9 cellular contexts compared by ENCODE assay signal in genomic region chr1:159011701-159012100, GRCh38. TPM values are rescaled to one million over a fixed set of nuclear protein-coding genes. Genes with fewer than 3 reads are reported as not detected.
DNase-seq lines count a peak whose midpoint lies in the region; ATAC-seq and TF ChIP-seq lines count a peak whose summit lies in the region.
"Had no signal": no experiment of that assay in that cellular context is flagged by ENCODE, and none has a peak within 500 bp of the region (broad histone marks: within the 10 kb centered on the region; RNA-seq: fewer than 3 reads in every experiment).

No MANE protein-coding gene starts in this region.

- peak overlapping the region; percentile 73 for H3K4me2 ChIP-seq in hepatocyte

- no peak for TF ChIP-seq POLR2A in thyroid gland (IDR thresholded peaks at IDR 0.05)

- no peaks in the 10 kb centered on the region for H3K9me2 ChIP-seq in hepatocyte (replicated peaks; ENCODE audit: insufficient read depth)

- H3K27ac ChIP-seq in hepatocyte (no peak overlapping the region), thyroid gland (peak overlapping the region in 2 of 3 donors; percentile 82 to 85)

- H3K4me3 ChIP-seq in hepatocyte (peak overlapping the region; percentile 32), thyroid gland (replicated peaks in 1 of 3) (no peak overlapping the region)

- H3K27ac Mint-ChIP-seq in activated T-helper 1 cell treated with anti-CD3 and anti-CD28 coated beads, Interleukin-12 subunit alpha, Interleukin-12 subunit beta, Interleukin-2, Interleukin-4 antibody, amounts not matched to agents 30 ng/mL and 10 ng/mL and 1 ng/mL, durations not matched to agents 14 hours and 24 hours and 36 hours, result peak overlapping the region; percentile 99

- no peak for ATAC-seq in activated T-cell treated with anti-CD3 and anti-CD28 coated beads, Interleukin-2, amount 50 U/mL, for 4 hours
- ATAC-seq in GM21619 (IDR thresholded peaks at IDR 0.05; ENCODE audit: unreplicated experiment), result no peak

- peaks cover 47% of the 10 kb centered on the region for H3K36me3 Mint-ChIP-seq in activated T-cell treated with anti-CD3 and anti-CD28 coated beads, Interleukin-2, amount 50 U/mL, for 4 hours (ENCODE audit: insufficient read depth)
- H3K36me3 Mint-ChIP-seq in activated T-helper 1 cell treated with anti-CD3 and anti-CD28 coated beads, Interleukin-12 subunit alpha, Interleukin-12 subunit beta, Interleukin-2, Interleukin-4 antibody, amounts not matched to agents 30 ng/mL and 10 ng/mL and 1 ng/mL, durations not matched to agents 14 hours and 24 hours and 36 hours (ENCODE audit: low read depth), result peaks cover 59% of the 10 kb centered on the region

- no peak overlapping the region for H2AFZ ChIP-seq in hepatocyte

- DNase-seq in activated T-cell treated with anti-CD3 and anti-CD28 coated beads, Interleukin-2, amount 50 U/mL, for 4 hours, result no peak
- no peak for DNase-seq in activated T-cell treated with anti-CD3 and anti-CD28 coated beads for 4 hours
- DNase-seq in activated T-helper 1 cell treated with anti-CD3 and anti-CD28 coated beads, Interleukin-12 subunit alpha, Interleukin-12 subunit beta, Interleukin-2, Interleukin-4 antibody, amounts not matched to agents 30 ng/mL and 10 ng/mL and 1 ng/mL, durations not matched to agents 14 hours and 24 hours and 36 hours (ENCODE audit: low spot score), result no peak
- no peak for DNase-seq in hepatocyte (ENCODE audit: low spot score)
- no peak for DNase-seq in thyroid gland
- no peak for DNase-seq in kidney tubule cell (ENCODE audit: low spot score)
- DNase-seq in EL, result no peak
- DNase-seq: hippocampal formation had no signal

- H3K9me3 ChIP-seq in hepatocyte (ENCODE audit: low read depth) (no peaks in the 10 kb centered on the region), thyroid gland (no peaks in the 10 kb centered on the region)

- no peaks in the 10 kb centered on the region for H3K9me3 Mint-ChIP-seq in activated T-cell treated with anti-CD3 and anti-CD28 coated beads, Interleukin-2, amount 50 U/mL, for 4 hours
- H3K9me3 Mint-ChIP-seq in activated T-helper 1 cell treated with anti-CD3 and anti-CD28 coated beads, Interleukin-12 subunit alpha, Interleukin-12 subunit beta, Interleukin-2, Interleukin-4 antibody, amounts not matched to agents 30 ng/mL and 10 ng/mL and 1 ng/mL, durations not matched to agents 14 hours and 24 hours and 36 hours, result peaks cover 8% of the 10 kb centered on the region

- TF ChIP-seq CTCF in hepatocyte (IDR thresholded peaks at IDR 0.05; ENCODE audit: poor library complexity), result no peak
- TF ChIP-seq CTCF in thyroid gland (IDR thresholded peaks at IDR 0.05), result no peak

- H3K4me3 Mint-ChIP-seq in activated T-cell treated with anti-CD3 and anti-CD28 coated beads, Interleukin-2, amount 50 U/mL, for 4 hours, result peak overlapping the region; percentile 83
- H3K4me3 Mint-ChIP-seq in activated T-helper 1 cell treated with anti-CD3 and anti-CD28 coated beads, Interleukin-12 subunit alpha, Interleukin-12 subunit beta, Interleukin-2, Interleukin-4 antibody, amounts not matched to agents 30 ng/mL and 10 ng/mL and 1 ng/mL, durations not matched to agents 14 hours and 24 hours and 36 hours, result peak overlapping the region; percentile 91

- H3K27me3 ChIP-seq in hepatocyte (no peaks in the 10 kb centered on the region), thyroid gland (no peaks in the 10 kb centered on the region)

- intact Hi-C loops in activated T-helper 1 cell treated with anti-CD3 and anti-CD28 coated beads, Interleukin-12 subunit alpha, Interleukin-12 subunit beta, Interleukin-2, Interleukin-4 antibody, amounts not matched to agents 30 ng/mL and 10 ng/mL and 1 ng/mL, durations not matched to agents 14 hours and 24 hours and 36 hours (cut with micrococcal nuclease), result loop anchor here (5.0 to 10.0 kb wide), 2 partner anchors 867 to 911 kb away; no protein-coding TSS in a partner anchor
- intact Hi-C loops in thyroid gland (cut with DNase I), result no loop called here

- H4K20me1 ChIP-seq in hepatocyte (ENCODE audit: insufficient read depth, poor library complexity, severe bottlenecking), result no peaks in the 10 kb centered on the region

- H3K36me3 ChIP-seq in hepatocyte (replicated peaks; ENCODE audit: insufficient read depth, low read depth) (no peaks in the 10 kb centered on the region), thyroid gland (peaks cover 0 to 11% of the 10 kb centered on the region in 2 donors)

- H3K79me2 ChIP-seq in hepatocyte, result peaks cover 47% of the 10 kb centered on the region

- peaks cover 56% of the 10 kb centered on the region for H3K4me1 Mint-ChIP-seq in activated T-cell treated with anti-CD3 and anti-CD28 coated beads, Interleukin-2, amount 50 U/mL, for 4 hours (ENCODE audit: low read depth)
- peaks cover 64% of the 10 kb centered on the region for H3K4me1 Mint-ChIP-seq in activated T-helper 1 cell treated with anti-CD3 and anti-CD28 coated beads, Interleukin-12 subunit alpha, Interleukin-12 subunit beta, Interleukin-2, Interleukin-4 antibody, amounts not matched to agents 30 ng/mL and 10 ng/mL and 1 ng/mL, durations not matched to agents 14 hours and 24 hours and 36 hours (ENCODE audit: low read depth)

- no peaks in the 10 kb centered on the region for H3K27me3 Mint-ChIP-seq in activated T-cell treated with anti-CD3 and anti-CD28 coated beads, Interleukin-2, amount 50 U/mL, for 4 hours (ENCODE audit: low read depth)
- no peaks in the 10 kb centered on the region for H3K27me3 Mint-ChIP-seq in activated T-helper 1 cell treated with anti-CD3 and anti-CD28 coated beads, Interleukin-12 subunit alpha, Interleukin-12 subunit beta, Interleukin-2, Interleukin-4 antibody, amounts not matched to agents 30 ng/mL and 10 ng/mL and 1 ng/mL, durations not matched to agents 14 hours and 24 hours and 36 hours (ENCODE audit: insufficient read depth)

- peaks cover 25% of the 10 kb centered on the region for H3K4me1 ChIP-seq in hepatocyte (ENCODE audit: insufficient read depth)
- peaks cover 4 to 8% of the 10 kb centered on the region in 2 donors for H3K4me1 ChIP-seq in thyroid gland

RNA-seq across cellular contexts. Expression of gene IFI16, which starts 2.0 kb away (rescaled TPM):
- total RNA-seq in activated T-cell treated with anti-CD3 and anti-CD28 coated beads, Interleukin-2, amount 50 U/mL, for 4 hours, result 100 to 1,000 TPM; 186 to 199 (median 196) TPM
- total RNA-seq in activated T-helper 1 cell treated with anti-CD3 and anti-CD28 coated beads, Interleukin-12 subunit alpha, Interleukin-12 subunit beta, Interleukin-2, Interleukin-4 antibody, amounts not matched to agents 30 ng/mL and 10 ng/mL and 1 ng/mL, durations not matched to agents 14 hours and 24 hours and 36 hours, result 223 and 232 TPM in 2 replicates
- total RNA-seq in hepatocyte (22.2 and 25.1 TPM in 2 replicates), thyroid gland (100 to 1,000 TPM in 1 of 4 donors, 10 to 100 TPM in 3; 29.8 to 110 (median 49.5) TPM)
- 31.8 and 35.6 TPM in 2 replicates for polyA plus RNA-seq in hepatocyte
